1 cellular context compared by ENCODE assay signal in the genomic region with DNA sequence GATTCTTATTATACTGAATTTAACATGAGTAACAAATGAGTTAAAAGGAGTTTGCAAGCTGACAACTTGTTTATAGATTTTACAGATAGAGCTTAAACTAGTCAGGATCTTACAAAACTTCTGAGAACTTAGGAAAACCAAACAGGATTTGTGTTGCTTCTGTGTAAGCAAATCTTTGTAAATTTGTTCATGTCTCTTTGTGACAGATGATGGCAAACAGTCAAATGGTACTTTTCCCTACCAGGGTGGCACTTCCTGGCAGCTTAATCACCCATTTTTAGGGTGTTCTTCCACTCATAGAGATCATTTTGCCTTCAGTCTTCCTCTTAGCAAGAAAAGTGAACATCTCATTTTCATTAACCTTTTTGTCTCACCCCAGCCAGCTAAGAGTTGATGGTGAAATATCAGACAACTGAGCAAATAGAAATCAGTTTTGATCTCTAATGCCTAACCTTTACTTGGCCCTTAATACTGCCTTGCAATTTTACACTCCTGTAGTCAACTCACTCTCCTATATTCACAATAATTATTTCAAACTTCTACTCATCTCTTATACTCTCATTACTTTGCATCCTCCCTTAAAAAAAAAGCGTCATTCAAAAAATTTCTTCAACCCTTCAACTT.
TF ChIP-seq lines count a peak whose summit lies in the region.

No MANE protein-coding gene starts in this region.

TF ChIP-seq in HepG2, 621 proteins besides CTCF, POLR2A, EP300 and RAD21 (continued from another document):
- TF ChIP-seq ZGPAT (CRISPR knock-in tag; IDR thresholded peaks at IDR 0.05) (peak; percentile 22; the same call in 1 of the 2 replicates), SAP130 (CRISPR knock-in tag; IDR thresholded peaks at IDR 0.05; ENCODE audit: low read depth) (peak; percentile 12; the same call in 1 of the 2 replicates), TFDP1 (CRISPR knock-in tag; IDR thresholded peaks at IDR 0.05; ENCODE audit: borderline replicate concordance) (no peak), NBN (conservative IDR thresholded peaks at IDR 0.05) (no peak), REL (CRISPR knock-in tag; conservative IDR thresholded peaks at IDR 0.05) (no peak), POLR2AphosphoS5 (IDR thresholded peaks at IDR 0.05; ENCODE audit: low read depth, low read length) (no peak), ZNF75D (CRISPR knock-in tag; IDR thresholded peaks at IDR 0.05; ENCODE audit: borderline replicate concordance) (no peak), ZFP36L2 (CRISPR knock-in tag; IDR thresholded peaks at IDR 0.05) (no peak), ZNF136 (CRISPR knock-in tag; IDR thresholded peaks at IDR 0.05; ENCODE audit: low read depth) (no peak), SOX13 (IDR thresholded peaks at IDR 0.05) (no peak), SOX13 (CRISPR knock-in tag; conservative IDR thresholded peaks at IDR 0.05 in 1 of 2, IDR thresholded peaks at IDR 0.05 in 1 of 2) (peak in 1 of 2 experiments; percentile 62; a peak in 1 of 4 replicates), CAMTA2 (CRISPR knock-in tag; IDR thresholded peaks at IDR 0.05; ENCODE audit: borderline replicate concordance) (no peak), ZNF572 (CRISPR knock-in tag; IDR thresholded peaks at IDR 0.05) (no peak), ZBTB7A (CRISPR knock-in tag; IDR thresholded peaks at IDR 0.05) (no peak), PHF8 (CRISPR knock-in tag; IDR thresholded peaks at IDR 0.05) (no peak), FOXA3 (CRISPR knock-in tag; IDR thresholded peaks at IDR 0.05) (peak; percentile 50; the same call in 1 of the 2 replicates), PAXIP1 (CRISPR knock-in tag; conservative IDR thresholded peaks at IDR 0.05) (peak; percentile 53; the same call in 1 of the 2 replicates), ZC3H13 (CRISPR knock-in tag; IDR thresholded peaks at IDR 0.05) (no peak), ZNF616 (CRISPR knock-in tag; IDR thresholded peaks at IDR 0.05; ENCODE audit: low read depth) (no peak), SRY (CRISPR knock-in tag; IDR thresholded peaks at IDR 0.05) (no peak), ZNF501 (CRISPR knock-in tag; IDR thresholded peaks at IDR 0.05) (no peak), NCOA2 (CRISPR knock-in tag; IDR thresholded peaks at IDR 0.05) (peak; percentile 69), ARID5B (CRISPR knock-in tag; IDR thresholded peaks at IDR 0.05) (no peak; the same call in 1 of the 2 replicates), SOX5 (CRISPR knock-in tag; IDR thresholded peaks at IDR 0.05; ENCODE audit: borderline replicate concordance) (peak; percentile 34; the same call in 1 of the 2 replicates), CREBL2 (CRISPR knock-in tag; IDR thresholded peaks at IDR 0.05; ENCODE audit: borderline replicate concordance) (no peak), ETV5 (CRISPR knock-in tag; IDR thresholded peaks at IDR 0.05; ENCODE audit: borderline replicate concordance) (peak; percentile 32; the same call in 1 of the 2 replicates), ZEB1 (IDR thresholded peaks at IDR 0.05; ENCODE audit: insufficient replicate concordance, low read depth) (no peak), SKIL (CRISPR knock-in tag; IDR thresholded peaks at IDR 0.05; ENCODE audit: borderline replicate concordance) (no peak), ZNF570 (CRISPR knock-in tag; IDR thresholded peaks at IDR 0.05; ENCODE audit: borderline replicate concordance) (no peak)
- TF ChIP-seq, protein P1, sequence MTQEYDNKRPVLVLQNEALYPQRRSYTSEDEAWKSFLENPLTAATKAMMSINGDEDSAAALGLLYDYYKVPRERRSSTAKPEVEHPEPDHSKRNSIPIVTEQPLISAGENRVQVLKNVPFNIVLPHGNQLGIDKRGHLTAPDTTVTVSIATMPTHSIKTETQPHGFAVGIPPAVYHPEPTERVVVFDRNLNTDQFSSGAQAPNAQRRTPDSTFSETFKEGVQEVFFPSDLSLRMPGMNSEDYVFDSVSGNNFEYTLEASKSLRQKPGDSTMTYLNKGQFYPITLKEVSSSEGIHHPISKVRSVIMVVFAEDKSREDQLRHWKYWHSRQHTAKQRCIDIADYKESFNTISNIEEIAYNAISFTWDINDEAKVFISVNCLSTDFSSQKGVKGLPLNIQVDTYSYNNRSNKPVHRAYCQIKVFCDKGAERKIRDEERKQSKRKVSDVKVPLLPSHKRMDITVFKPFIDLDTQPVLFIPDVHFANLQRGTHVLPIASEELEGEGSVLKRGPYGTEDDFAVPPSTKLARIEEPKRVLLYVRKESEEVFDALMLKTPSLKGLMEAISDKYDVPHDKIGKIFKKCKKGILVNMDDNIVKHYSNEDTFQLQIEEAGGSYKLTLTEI (CRISPR knock-in tag; conservative IDR thresholded peaks at IDR 0.05) = no peak
- TF ChIP-seq, protein P2, sequence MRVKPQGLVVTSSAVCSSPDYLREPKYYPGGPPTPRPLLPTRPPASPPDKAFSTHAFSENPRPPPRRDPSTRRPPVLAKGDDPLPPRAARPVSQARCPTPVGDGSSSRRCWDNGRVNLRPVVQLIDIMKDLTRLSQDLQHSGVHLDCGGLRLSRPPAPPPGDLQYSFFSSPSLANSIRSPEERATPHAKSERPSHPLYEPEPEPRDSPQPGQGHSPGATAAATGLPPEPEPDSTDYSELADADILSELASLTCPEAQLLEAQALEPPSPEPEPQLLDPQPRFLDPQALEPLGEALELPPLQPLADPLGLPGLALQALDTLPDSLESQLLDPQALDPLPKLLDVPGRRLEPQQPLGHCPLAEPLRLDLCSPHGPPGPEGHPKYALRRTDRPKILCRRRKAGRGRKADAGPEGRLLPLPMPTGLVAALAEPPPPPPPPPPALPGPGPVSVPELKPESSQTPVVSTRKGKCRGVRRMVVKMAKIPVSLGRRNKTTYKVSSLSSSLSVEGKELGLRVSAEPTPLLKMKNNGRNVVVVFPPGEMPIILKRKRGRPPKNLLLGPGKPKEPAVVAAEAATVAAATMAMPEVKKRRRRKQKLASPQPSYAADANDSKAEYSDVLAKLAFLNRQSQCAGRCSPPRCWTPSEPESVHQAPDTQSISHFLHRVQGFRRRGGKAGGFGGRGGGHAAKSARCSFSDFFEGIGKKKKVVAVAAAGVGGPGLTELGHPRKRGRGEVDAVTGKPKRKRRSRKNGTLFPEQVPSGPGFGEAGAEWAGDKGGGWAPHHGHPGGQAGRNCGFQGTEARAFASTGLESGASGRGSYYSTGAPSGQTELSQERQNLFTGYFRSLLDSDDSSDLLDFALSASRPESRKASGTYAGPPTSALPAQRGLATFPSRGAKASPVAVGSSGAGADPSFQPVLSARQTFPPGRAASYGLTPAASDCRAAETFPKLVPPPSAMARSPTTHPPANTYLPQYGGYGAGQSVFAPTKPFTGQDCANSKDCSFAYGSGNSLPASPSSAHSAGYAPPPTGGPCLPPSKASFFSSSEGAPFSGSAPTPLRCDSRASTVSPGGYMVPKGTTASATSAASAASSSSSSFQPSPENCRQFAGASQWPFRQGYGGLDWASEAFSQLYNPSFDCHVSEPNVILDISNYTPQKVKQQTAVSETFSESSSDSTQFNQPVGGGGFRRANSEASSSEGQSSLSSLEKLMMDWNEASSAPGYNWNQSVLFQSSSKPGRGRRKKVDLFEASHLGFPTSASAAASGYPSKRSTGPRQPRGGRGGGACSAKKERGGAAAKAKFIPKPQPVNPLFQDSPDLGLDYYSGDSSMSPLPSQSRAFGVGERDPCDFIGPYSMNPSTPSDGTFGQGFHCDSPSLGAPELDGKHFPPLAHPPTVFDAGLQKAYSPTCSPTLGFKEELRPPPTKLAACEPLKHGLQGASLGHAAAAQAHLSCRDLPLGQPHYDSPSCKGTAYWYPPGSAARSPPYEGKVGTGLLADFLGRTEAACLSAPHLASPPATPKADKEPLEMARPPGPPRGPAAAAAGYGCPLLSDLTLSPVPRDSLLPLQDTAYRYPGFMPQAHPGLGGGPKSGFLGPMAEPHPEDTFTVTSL (CRISPR knock-in tag; IDR thresholded peaks at IDR 0.05; ENCODE audit: borderline replicate concordance) = peak; percentile 58; the same call in 1 of the 2 replicates
